25 cellular contexts compared by ENCODE assay signal in the genomic region with DNA sequence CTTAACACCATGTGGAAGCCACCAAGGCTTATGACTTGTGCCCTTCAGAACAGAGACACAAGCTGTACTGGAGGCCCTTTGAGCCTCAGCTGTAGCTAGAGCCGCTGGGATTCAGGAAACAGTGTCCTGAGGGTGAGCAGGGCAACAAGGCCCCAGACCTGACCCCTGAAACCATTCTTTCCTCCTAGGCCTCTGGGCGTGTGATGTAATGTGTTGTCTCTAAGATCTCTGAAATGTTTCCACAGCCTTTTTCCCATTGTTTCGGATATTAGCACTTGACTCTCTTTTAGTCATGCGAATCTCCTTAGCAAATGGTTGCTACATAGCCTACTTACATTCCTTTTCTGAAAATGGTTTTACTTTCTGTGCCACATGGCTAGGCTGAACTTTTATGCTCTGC.
"Had no signal": no experiment of that assay in that cellular context is flagged by ENCODE, and none has a peak within 500 bp of the region (broad histone marks: within the 10 kb centered on the region; RNA-seq: fewer than 3 reads in every experiment).

No MANE protein-coding gene starts in this region.

- H3K9me3 ChIP-seq: colonic mucosa, esophagus squamous epithelium, gastrocnemius medialis, heart left ventricle, left lung, lower lobe of right lung had no signal

- H3K36me3 ChIP-seq: colonic mucosa, esophagus squamous epithelium, gastrocnemius medialis, heart left ventricle, left lung, lower lobe of right lung had no signal

- H3K79me2 ChIP-seq: hepatocyte had no signal

- H3K27ac ChIP-seq: colonic mucosa, epithelial cell of prostate, esophagus squamous epithelium, gastrocnemius medialis, heart left ventricle, hepatocyte, left lung, lower lobe of right lung had no signal

- H3K27me3 Mint-ChIP-seq: dendritic cell treated with granulocyte-macrophage colony-stimulating factor and Interleukin-4, amounts not matched to agents 40 ng/mL and 50 ng/mL, for 4 days had no signal

- FAIRE-seq: endometrium, islet of Langerhans, keratinocyte had no signal

- H3K4me1 ChIP-seq: colonic mucosa, esophagus squamous epithelium, gastrocnemius medialis, heart left ventricle, left lung, lower lobe of right lung had no signal

- DNase-seq: colonic mucosa; cortex of kidney; effector CD8-positive, alpha-beta T cell; effector memory CD8-positive, alpha-beta T cell; endodermal cell; erythroblast; esophagus squamous epithelium; foreskin fibroblast; foreskin melanocyte; gastrocnemius medialis; heart left ventricle; hypothalamus; left cardiac atrium; left lung; left ventricle myocardium superior; lower lobe of right lung; mesenchymal stem cell; midbrain had no signal

- H3K27me3 ChIP-seq: colonic mucosa, gastrocnemius medialis, hepatocyte, left lung had no signal

- H2AFZ ChIP-seq: hepatocyte had no signal

- H3K27ac Mint-ChIP-seq: dendritic cell treated with granulocyte-macrophage colony-stimulating factor and Interleukin-4, amounts not matched to agents 40 ng/mL and 50 ng/mL, for 4 days; effector memory CD8-positive, alpha-beta T cell; endodermal cell had no signal

- H3K4me1 Mint-ChIP-seq: endodermal cell had no signal

- ATAC-seq: effector memory CD8-positive, alpha-beta T cell; esophagus mucosa; gastrocnemius medialis; heart left ventricle; left cardiac atrium; left lung; left ventricle myocardium superior; lower lobe of right lung had no signal

- H3K4me3 Mint-ChIP-seq: dendritic cell treated with granulocyte-macrophage colony-stimulating factor and Interleukin-4, amounts not matched to agents 40 ng/mL and 50 ng/mL, for 4 days; effector memory CD8-positive, alpha-beta T cell; endodermal cell had no signal

- H3K4me3 ChIP-seq: colonic mucosa, esophagus squamous epithelium, gastrocnemius medialis, heart left ventricle, hepatocyte, left lung, lower lobe of right lung had no signal

- H3K4me2 ChIP-seq: hepatocyte had no signal
